ENCODE assay signal across 7 cellular contexts in the genomic region with DNA sequence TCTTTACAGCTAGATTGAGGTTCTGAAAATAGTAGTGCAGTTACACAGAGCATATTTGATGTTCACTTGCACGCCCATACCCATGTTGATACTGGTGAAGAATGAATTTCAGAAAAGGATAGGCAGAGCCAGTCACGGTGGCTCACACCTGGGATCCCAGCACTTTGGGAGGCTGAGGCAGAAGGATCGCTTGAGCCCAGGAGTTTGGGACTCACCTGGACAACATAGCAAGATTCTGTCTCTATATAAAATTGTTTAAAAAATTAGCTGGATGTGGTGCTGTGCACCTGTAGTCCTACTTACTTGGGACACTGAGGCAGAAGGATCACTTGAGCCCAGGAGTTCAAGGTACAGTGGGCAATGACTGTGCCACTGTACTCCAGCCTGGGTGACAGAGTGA.
"Had no signal": no experiment of that assay in that cellular context is flagged by ENCODE, and none has a peak within 500 bp of the region (broad histone marks: within the 10 kb centered on the region; RNA-seq: fewer than 3 reads in every experiment).

No MANE protein-coding gene starts in this region.

- H3K4me3 ChIP-seq: GM23248, GM23338, HAP-1 had no signal

- H3K9me3 ChIP-seq: HAP-1 had no signal

- H3K4me1 ChIP-seq: HAP-1 had no signal

- H3K4me3 Mint-ChIP-seq: GM23338, H9, HFFc6 had no signal

- ATAC-seq: GM23338 had no signal

- H3K27ac ChIP-seq: GM23248 had no signal

- DNase-seq: GOT3, H7, H9 had no signal

- H3K27ac Mint-ChIP-seq: GM23338, H9, HFFc6 had no signal

- H3K36me3 ChIP-seq: HAP-1 had no signal
